ENCODE assay signal across 17 cellular contexts in the genomic region with DNA sequence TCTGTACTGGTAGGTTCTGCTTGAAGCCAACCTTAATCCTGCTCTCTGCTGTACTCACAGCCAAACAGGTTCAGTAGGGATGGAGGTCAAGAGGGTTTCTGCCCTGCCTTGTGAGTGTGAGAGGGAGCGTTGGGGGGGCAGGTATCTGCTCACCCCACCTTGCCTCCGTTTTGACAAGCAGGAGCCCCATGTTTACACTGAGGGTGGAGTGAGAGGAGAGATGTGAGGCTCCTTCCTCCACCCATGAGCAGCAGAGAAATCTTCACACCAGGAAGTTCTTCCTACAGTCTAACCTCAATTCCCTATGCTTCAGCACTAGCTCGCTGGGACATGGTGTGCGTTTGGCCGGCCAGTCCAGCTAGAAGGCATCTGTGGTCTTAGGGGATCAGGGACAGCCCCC. TPM values are rescaled to one million over a fixed set of nuclear protein-coding genes. Genes with fewer than 3 reads are reported as not detected.
DNase-seq lines count a peak whose midpoint lies in the region; ATAC-seq, FAIRE-seq and TF ChIP-seq lines count a peak whose summit lies in the region.
"Had no signal": no experiment of that assay in that cellular context is flagged by ENCODE, and none has a peak within 500 bp of the region (broad histone marks: within the 10 kb centered on the region; RNA-seq: fewer than 3 reads in every experiment).

No MANE protein-coding gene starts in this region.

- DNase-seq in RWPE1 (ENCODE audit: low spot score) (no peak), epithelial cell of prostate (ENCODE audit: low read depth, low spot score) (no peak), trophoblast cell (no peak), HepG2 (ENCODE audit: low spot score) (no peak), spleen (no peak)
- no peak for DNase-seq in activated naive CD4-positive, alpha-beta T cell treated with anti-CD3 and anti-CD28 coated beads, Interleukin-2, amount 50 U/mL, for 16 hours
- DNase-seq: ACHN; CD4-positive, alpha-beta memory T cell; DMS79 treated with DMSO at 0.1 percent for 48 hours; GOT3; NCI-H146; NCI-H446 had no signal

- ATAC-seq in HepG2: no peak
- ATAC-seq: K562 had no signal

- no CpG with 5 or more reads among the region's 5 CpGs for WGBS in trophoblast cell (ENCODE audit: extremely low coverage, insufficient coverage, insufficient read length)
- 55% methylated on average over 4 of the region's 5 CpGs for WGBS in HepG2 (ENCODE audit: low lambda C conversion rate)
- 83 to 96% (median 92%) methylated on average over 5 of the region's 5 CpGs for WGBS in spleen, 5 donors

- peak overlapping the region; percentile 7 for H3K4ac ChIP-seq in trophoblast cell (ENCODE audit: low read depth, low read length)

- in situ Hi-C loops in HepG2 (cut with HindIII; ENCODE audit: extremely low pct_ligation_motif_present, low pct_unique_long_range_greater_than_20kb): no loop called here

- CTCF ChIA-PET in HEK293 (lab: Yijun Ruan, JAX): interaction anchor here (0.7 kb wide), 1 partner anchor 983 kb away, joined by 3 read pairs; no protein-coding TSS in a partner anchor
- CTCF ChIA-PET in RWPE1 (lab: Yijun Ruan, JAX): interaction anchor here (1.7 to 1.9 kb wide), 2 partner anchors 14 to 92 kb away, joined by 5 to 8 read pairs; no protein-coding TSS in a partner anchor
- CTCF ChIA-PET in HepG2 (lab: Yijun Ruan, JAX; ENCODE audit: low intra/inter-chr PET ratio, low total read pairs): no interaction called here

- no peak overlapping the region for H3K4me3 ChIP-seq in HEK293 (ENCODE audit: low read depth, low read length)
- no peak overlapping the region for H3K4me3 ChIP-seq in trophoblast cell (ENCODE audit: low read depth, low read length)
- no peak overlapping the region for H3K4me3 ChIP-seq in HepG2 (replicated peaks in 1 of 3; ENCODE audit: insufficient read depth in 1 of 3, low read depth in 2 of 3, low read length in 3 of 3)
- no peak overlapping the region for H3K4me3 ChIP-seq in spleen
- H3K4me3 ChIP-seq: K562 had no signal

- H4K91ac ChIP-seq in trophoblast cell (ENCODE audit: low read depth, low read length): peak overlapping the region; percentile 89

- POLR2A ChIA-PET in HEK293 (lab: Yijun Ruan, JAX): no interaction called here
- POLR2A ChIA-PET in RWPE1 (lab: Yijun Ruan, JAX; ENCODE audit: low non-redundant PET): no interaction called here
- POLR2A ChIA-PET in HepG2 (lab: Yijun Ruan, JAX): no interaction called here

- no peak for TF ChIP-seq RAD21 in HepG2 (CRISPR knock-in tag; IDR thresholded peaks at IDR 0.05)

- H4K12ac ChIP-seq in trophoblast cell (ENCODE audit: low read depth, low read length): no peak overlapping the region

- H2BK12ac ChIP-seq in trophoblast cell (ENCODE audit: low read length): peak overlapping the region; percentile 97

- H4K20me1 ChIP-seq in HepG2 (ENCODE audit: insufficient read depth, low read length): no peaks in the 10 kb centered on the region

- H3K23ac ChIP-seq in trophoblast cell (ENCODE audit: low read length): no peak overlapping the region

- H3K9ac ChIP-seq in trophoblast cell (ENCODE audit: low read length): no peak overlapping the region
- H3K9ac ChIP-seq in HepG2 (ENCODE audit: insufficient read depth, low read depth, low read length): no peak overlapping the region

- BruUV-seq in HepG2 (replicated peaks; lab: Mats Ljungman, UMichigan): no TSS peak

- TF ChIP-seq EP300 in HepG2 (IDR thresholded peaks at IDR 0.05; ENCODE audit: low read depth in 2 of 2, low read length in 2 of 2) (no peak), HepG2 (CRISPR knock-in tag; IDR thresholded peaks at IDR 0.05; ENCODE audit: borderline replicate concordance) (no peak)

- intact Hi-C loops in HepG2 (cut with micrococcal nuclease; ENCODE audit: unreplicated experiment) (no loop called here), spleen (cut with DNase I; ENCODE audit: low total_unique reads) (no loop called here)

- peak overlapping the region; percentile 17 for H4K8ac ChIP-seq in trophoblast cell (ENCODE audit: low read depth, low read length)

- no peaks in the 10 kb centered on the region for H3K27me3 ChIP-seq in trophoblast cell (ENCODE audit: insufficient read depth, low read length)
- peaks cover 2 to 11% of the 10 kb centered on the region in 2 experiments; a peak in 3 of 5 replicates for H3K27me3 ChIP-seq in HepG2 (ENCODE audit: control insufficient read depth in 1 of 2, insufficient read depth in 2 of 2, low read length in 2 of 2)
- H3K27me3 ChIP-seq in spleen (replicated peaks in 1 of 7): peaks cover 0 to 11% (median 0%) of the 10 kb centered on the region in 7 donors

- H3K4me2 ChIP-seq in trophoblast cell (ENCODE audit: low read length) (no peak overlapping the region), HepG2 (ENCODE audit: low read depth, low read length) (no peak overlapping the region)

- H2BK5ac ChIP-seq in trophoblast cell (ENCODE audit: low read depth, low read length, poor library complexity): peak overlapping the region; percentile 15

- no peak overlapping the region for H2AFZ ChIP-seq in trophoblast cell (ENCODE audit: insufficient read depth, low read length, poor library complexity)
- H2AFZ ChIP-seq in HepG2 (ENCODE audit: low read length): no peak overlapping the region

- H3K18ac ChIP-seq in trophoblast cell (ENCODE audit: low read length): peak overlapping the region; percentile 28

- TF ChIP-seq CTCF in HEK293 (tag by site-specific recombination; IDR thresholded peaks at IDR 0.05) (no peak), RWPE1 (conservative IDR thresholded peaks at IDR 0.05; ENCODE audit: low read depth) (no peak), HepG2 (CRISPR knock-in tag; IDR thresholded peaks at IDR 0.05) (no peak), spleen (IDR thresholded peaks at IDR 0.05 in 8 of 11, conservative IDR thresholded peaks at IDR 0.05 in 3 of 11) (no peak)

- H2AK5ac ChIP-seq in trophoblast cell (ENCODE audit: low read length): peak overlapping the region; percentile 83

- H3K79me2 ChIP-seq in trophoblast cell (ENCODE audit: control insufficient read depth, insufficient read depth, low read length, poor library complexity) (peaks cover 15% of the 10 kb centered on the region), HepG2 (ENCODE audit: insufficient read depth, low read length) (no peaks in the 10 kb centered on the region)

- no peaks in the 10 kb centered on the region for H3K9me3 ChIP-seq in HEK293 (ENCODE audit: control insufficient read depth, insufficient read depth, low read depth, low read length)
- no peaks in the 10 kb centered on the region for H3K9me3 ChIP-seq in trophoblast cell (ENCODE audit: insufficient read depth, low read depth, low read length)
- no peaks in the 10 kb centered on the region for H3K9me3 ChIP-seq in HepG2 (ENCODE audit: low read length)
- H3K9me3 ChIP-seq in spleen: no peaks in the 10 kb centered on the region

- H2BK120ac ChIP-seq in trophoblast cell (ENCODE audit: insufficient read depth, low read length, poor library complexity): peak overlapping the region; percentile 87

- peak overlapping the region; percentile 52 for H3K14ac ChIP-seq in trophoblast cell (ENCODE audit: low read length)

- H3K27ac ChIP-seq in HEK293 (ENCODE audit: extremely low read depth, low read depth, low read length): no peak overlapping the region
- H3K27ac ChIP-seq in RWPE1: peak overlapping the region; percentile 91
- peak overlapping the region; percentile 84 for H3K27ac ChIP-seq in epithelial cell of prostate
- no peak overlapping the region for H3K27ac ChIP-seq in trophoblast cell (ENCODE audit: low read depth, low read length)
- no peak overlapping the region for H3K27ac ChIP-seq in HepG2 (ENCODE audit: extremely low read length, insufficient read depth, low read length)
- H3K27ac ChIP-seq in spleen: no peak overlapping the region

- no peaks in the 10 kb centered on the region for H3K36me3 ChIP-seq in HEK293 (ENCODE audit: control insufficient read depth in 2 of 2, insufficient read depth in 1 of 2, low read length in 2 of 2)
- H3K36me3 ChIP-seq in trophoblast cell (ENCODE audit: control insufficient read depth in 1 of 2, insufficient read depth in 2 of 2, low read length in 2 of 2): no peaks in the 10 kb centered on the region
- H3K36me3 ChIP-seq in HepG2 (replicated peaks in 1 of 2; ENCODE audit: control insufficient read depth in 1 of 2, insufficient read depth in 2 of 2, low read length in 2 of 2): no peaks in the 10 kb centered on the region
- no peaks in the 10 kb centered on the region for H3K36me3 ChIP-seq in spleen

- H3K4me1 ChIP-seq in HEK293 (ENCODE audit: control insufficient read depth, insufficient read depth, low read length) (peaks cover 5% of the 10 kb centered on the region; the same call in 1 of the 2 replicates), trophoblast cell (ENCODE audit: control insufficient read depth in 1 of 2, insufficient read depth in 2 of 2, low read length in 2 of 2) (peaks cover 69 to 81% of the 10 kb centered on the region in 2 experiments), HepG2 (ENCODE audit: insufficient read depth, low read length) (peaks cover 4% of the 10 kb centered on the region; the same call in 1 of the 2 replicates), spleen (peaks cover 0 to 81% (median 25%) of the 10 kb centered on the region in 6 donors)

- H3K79me1 ChIP-seq in trophoblast cell (ENCODE audit: low read length): peaks cover 61% of the 10 kb centered on the region

- TF ChIP-seq POLR2A in HepG2 (IDR thresholded peaks at IDR 0.05; ENCODE audit: insufficient read depth in 1 of 2, low read depth in 2 of 2, low read length in 2 of 2): no peak
- no peak for TF ChIP-seq POLR2A in spleen (IDR thresholded peaks at IDR 0.05)

- FAIRE-seq in HepG2 (lab: Jason Lieb, UNC): no peak
- FAIRE-seq: G401.6, HTR-8/SVneo, K562, RCC 7860 had no signal

RNA-seq across cellular contexts. Expression of a gene that starts 4.2 kb away (rescaled TPM):
- polyA plus RNA-seq in trophoblast cell (2013): 26.3 and 28.8 TPM in 2 replicates
- total RNA-seq in HepG2 (2016; rRNA removed; fragmentation: Illumina TruSeq; extraction: Trizol) (0.27 and 0.58 TPM in 2 replicates), spleen (under 1 TPM in 2 of 7 donors, not detected in 5; 0.17 to 0.37 TPM)
- 0.10 TPM in 1 of 2 replicates, not detected in the other for total RNA-seq in HepG2 (2016; cell fraction: cytosol; rRNA removed; fragmentation: Illumina TruSeq; extraction: Trizol; ENCODE audit: low read depth)
- 0.37 and 0.39 TPM in 2 replicates for total RNA-seq in HepG2 (2016; cell fraction: insoluble cytoplasmic fraction; rRNA removed; fragmentation: Illumina TruSeq; extraction: Trizol)
- 0.34 and 0.38 TPM in 2 replicates for total RNA-seq in HepG2 (2016; cell fraction: membrane; rRNA removed; fragmentation: Illumina TruSeq; extraction: Trizol)
- total RNA-seq in HepG2 (2016; cell fraction: nucleus; rRNA removed; fragmentation: Illumina TruSeq; extraction: Trizol): 0.41 and 0.53 TPM in 2 replicates
- polyA plus RNA-seq in HepG2 (2011; rRNA removed) (0.53 and 0.76 TPM in 2 replicates), spleen (under 1 TPM in 1 of 3 donors, not detected in 2; 0.03 TPM)
- polyA plus RNA-seq in HepG2 (2011; cell fraction: cytosol; rRNA removed): 0.43 and 0.69 TPM in 2 replicates
- polyA plus RNA-seq in HepG2 (2011; cell fraction: nucleus; rRNA removed): 0.71 and 0.74 TPM in 2 replicates
- polyA plus RNA-seq in HepG2 (2012): 0.08 and 0.25 TPM in 2 replicates
- polyA plus RNA-seq in HepG2 (2016; cell fraction: cytosol; fragmentation: Illumina TruSeq; extraction: Trizol; ENCODE audit: low read depth): 0.09 and 0.11 TPM in 2 replicates
- polyA plus RNA-seq in HepG2 (2016; cell fraction: insoluble cytoplasmic fraction; fragmentation: Illumina TruSeq; extraction: Trizol; ENCODE audit: low read depth): 0.62 and 0.85 TPM in 2 replicates
- polyA plus RNA-seq in HepG2 (2016; cell fraction: membrane; fragmentation: Illumina TruSeq; extraction: Trizol; ENCODE audit: low read depth): 0.37 and 0.48 TPM in 2 replicates
- polyA plus RNA-seq in HepG2 (2016; cell fraction: nucleus; fragmentation: Illumina TruSeq; extraction: Trizol; ENCODE audit: insufficient read depth, low read depth): 0.92 and 1.2 TPM in 2 replicates
- 1.4 and 134 TPM in 2 replicates for polyA minus RNA-seq in HepG2 (2011; rRNA and poly(A)+ RNA removed; ENCODE audit: low replicate concordance)
- polyA minus RNA-seq in HepG2 (2011; cell fraction: cytosol; rRNA and poly(A)+ RNA removed): 0.70 and 1.1 TPM in 2 replicates
- 0.26 and 0.62 TPM in 2 replicates for polyA minus RNA-seq in HepG2 (2011; cell fraction: nucleus; rRNA and poly(A)+ RNA removed)
- total RNA-seq: CD4-positive, alpha-beta memory T cell; K562 had no signal
- polyA plus RNA-seq: CD4-positive, alpha-beta memory T cell; K562 had no signal

RNA-seq across cellular contexts. Expression of a gene that starts 45.4 kb away (rescaled TPM):
- polyA plus RNA-seq in trophoblast cell (2013): 666 and 746 TPM in 2 replicates
- total RNA-seq in HepG2 (2016; rRNA removed; fragmentation: Illumina TruSeq; extraction: Trizol) (not detected in 2 replicates), spleen (1 to 10 TPM in 1 of 7 donors, under 1 TPM in 3, not detected in 3; 0.73 to 1.5 (median 0.83) TPM)
- total RNA-seq in HepG2 (2016; cell fraction: cytosol; rRNA removed; fragmentation: Illumina TruSeq; extraction: Trizol; ENCODE audit: low read depth): not detected in 2 replicates
- not detected in 2 replicates for total RNA-seq in HepG2 (2016; cell fraction: insoluble cytoplasmic fraction; rRNA removed; fragmentation: Illumina TruSeq; extraction: Trizol)
- total RNA-seq in HepG2 (2016; cell fraction: membrane; rRNA removed; fragmentation: Illumina TruSeq; extraction: Trizol): 0.31 TPM in 1 of 2 replicates, not detected in the other
- total RNA-seq in HepG2 (2016; cell fraction: nucleus; rRNA removed; fragmentation: Illumina TruSeq; extraction: Trizol): not detected in 2 replicates
- polyA plus RNA-seq in HepG2 (2011; rRNA removed) (0.83 TPM in 1 of 2 replicates, not detected in the other), spleen (1 to 10 TPM; 1.2 to 1.9 (median 1.6) TPM)
- polyA plus RNA-seq in HepG2 (2011; cell fraction: cytosol; rRNA removed): 0.47 and 1.2 TPM in 2 replicates
- polyA plus RNA-seq in HepG2 (2011; cell fraction: nucleus; rRNA removed): not detected in 2 replicates
- polyA plus RNA-seq in HepG2 (2012): not detected in 2 replicates
- polyA plus RNA-seq in HepG2 (2016; cell fraction: cytosol; fragmentation: Illumina TruSeq; extraction: Trizol; ENCODE audit: low read depth): 0.34 TPM in 1 of 2 replicates, not detected in the other
- not detected in 2 replicates for polyA plus RNA-seq in HepG2 (2016; cell fraction: insoluble cytoplasmic fraction; fragmentation: Illumina TruSeq; extraction: Trizol; ENCODE audit: low read depth)
- polyA plus RNA-seq in HepG2 (2016; cell fraction: membrane; fragmentation: Illumina TruSeq; extraction: Trizol; ENCODE audit: low read depth): not detected in 2 replicates
- not detected in 2 replicates for polyA plus RNA-seq in HepG2 (2016; cell fraction: nucleus; fragmentation: Illumina TruSeq; extraction: Trizol; ENCODE audit: insufficient read depth, low read depth)
- polyA minus RNA-seq in HepG2 (2011; rRNA and poly(A)+ RNA removed; ENCODE audit: low replicate concordance): 646 TPM in 1 of 2 replicates, not detected in the other
- polyA minus RNA-seq in HepG2 (2011; cell fraction: cytosol; rRNA and poly(A)+ RNA removed): 4.2 and 7.9 TPM in 2 replicates
- polyA minus RNA-seq in HepG2 (2011; cell fraction: nucleus; rRNA and poly(A)+ RNA removed): 1.5 and 2.7 TPM in 2 replicates
- total RNA-seq: CD4-positive, alpha-beta memory T cell had no signal
- polyA plus RNA-seq: CD4-positive, alpha-beta memory T cell; K562 had no signal

Comparison
In these comparisons a context has a peak if more than half of its experiments do, and no peak if none do; other contexts are left out.
1. H3K27ac ChIP-seq: peak in RWPE1 (single experiment) and epithelial cell of prostate (single experiment); none in HEK293 (single experiment), trophoblast cell (single experiment), HepG2 (single experiment) and spleen (0 of 8).